Comparison of ENCODE assay signal across 34 cellular contexts in genomic region chr1:29916656-29917369, GRCh38.
"Had no signal": no experiment of that assay in that cellular context is flagged by ENCODE, and none has a peak within 500 bp of the region (broad histone marks: within the 10 kb centered on the region; RNA-seq: fewer than 3 reads in every experiment).

No MANE protein-coding gene starts in this region.

- DNase-seq: Karpas-422, Kasumi-1, MG63, MM.1S, MV-4-11, NCI-H1048, NCI-H1092, NCI-H1092 treated with DMSO at 0.1 percent for 48 hours, NCI-H1105, NCI-H1105 treated with DMSO at 0.1 percent for 48 hours, NCI-H1417, NCI-H1417 treated with DMSO at 0.1 percent for 48 hours, NCI-H1436, NCI-H1436 treated with DMSO at 0.1 percent for 48 hours, NCI-H146, NCI-H1694, NCI-H1694 treated with DMSO at 0.1 percent for 48 hours, NCI-H187, NCI-H187 treated with DMSO at 0.1 percent for 48 hours, NCI-H1930, NCI-H2029, NCI-H2029 treated with DMSO at 0.1 percent for 48 hours, NCI-H2081, NCI-H2081 treated with DMSO at 0.1 percent for 48 hours, NCI-H2107, NCI-H2171, NCI-H2171 treated with DMSO at 0.1 percent for 48 hours, NCI-H2227 treated with DMSO at 0.1 percent for 48 hours, NCI-H226, NCI-H345, NCI-H446, NCI-H446 treated with DMSO at 0.1 percent for 48 hours, NCI-H510A, NCI-H510A treated with DMSO at 0.1 percent for 48 hours had no signal

- H3K27me3 ChIP-seq: MG63 had no signal

- H3K36me3 ChIP-seq: MG63 had no signal

- H3K9me3 ChIP-seq: MG63 had no signal

- H3K4me3 ChIP-seq: MG63 had no signal
